ENCODE assay signal across 11 cellular contexts in genomic region chr14:24437736-24438067, GRCh38. TPM values are rescaled to one million over a fixed set of nuclear protein-coding genes. Genes with fewer than 3 reads are reported as not detected.
A peak's percentile ranks its signal among the peaks of the same experiment; 100 is the strongest.
DNase-seq lines count a peak whose midpoint lies in the region; ATAC-seq and TF ChIP-seq lines count a peak whose summit lies in the region.
"Had no signal": no experiment of that assay in that cellular context is flagged by ENCODE, and none has a peak within 500 bp of the region (broad histone marks: within the 10 kb centered on the region; RNA-seq: fewer than 3 reads in every experiment).

No MANE protein-coding gene starts in this region.

- H3K9me3 Mint-ChIP-seq in activated T-helper 1 cell treated with anti-CD3 and anti-CD28 coated beads, Interleukin-12 subunit alpha, Interleukin-12 subunit beta, Interleukin-2, Interleukin-4 antibody, amounts not matched to agents 30 ng/mL and 10 ng/mL and 1 ng/mL, durations not matched to agents 14 hours and 24 hours and 36 hours, result no peaks in the 10 kb centered on the region
- H3K9me3 Mint-ChIP-seq in Caco-2 (ENCODE audit: unreplicated experiment), result no peaks in the 10 kb centered on the region
- H3K9me3 Mint-ChIP-seq: H9 had no signal

- H3K36me3 Mint-ChIP-seq in activated T-helper 1 cell treated with anti-CD3 and anti-CD28 coated beads, Interleukin-12 subunit alpha, Interleukin-12 subunit beta, Interleukin-2, Interleukin-4 antibody, amounts not matched to agents 30 ng/mL and 10 ng/mL and 1 ng/mL, durations not matched to agents 14 hours and 24 hours and 36 hours (ENCODE audit: low read depth), result peaks cover 65% of the 10 kb centered on the region
- peaks cover 58% of the 10 kb centered on the region for H3K36me3 Mint-ChIP-seq in Caco-2 (ENCODE audit: insufficient read depth, unreplicated experiment)

- H3K27ac Mint-ChIP-seq in activated T-helper 1 cell treated with anti-CD3 and anti-CD28 coated beads, Interleukin-12 subunit alpha, Interleukin-12 subunit beta, Interleukin-2, Interleukin-4 antibody, amounts not matched to agents 30 ng/mL and 10 ng/mL and 1 ng/mL, durations not matched to agents 14 hours and 24 hours and 36 hours, result peak overlapping the region; percentile 35
- no peak overlapping the region for H3K27ac Mint-ChIP-seq in Caco-2 (ENCODE audit: unreplicated experiment)

- H3K27me3 Mint-ChIP-seq in activated T-helper 1 cell treated with anti-CD3 and anti-CD28 coated beads, Interleukin-12 subunit alpha, Interleukin-12 subunit beta, Interleukin-2, Interleukin-4 antibody, amounts not matched to agents 30 ng/mL and 10 ng/mL and 1 ng/mL, durations not matched to agents 14 hours and 24 hours and 36 hours (ENCODE audit: insufficient read depth), result no peaks in the 10 kb centered on the region
- no peaks in the 10 kb centered on the region for H3K27me3 Mint-ChIP-seq in Caco-2 (ENCODE audit: insufficient read depth, unreplicated experiment)

- peak overlapping the region; percentile 22 for H3K4me3 ChIP-seq in left ventricle myocardium inferior
- no peak overlapping the region for H3K4me3 ChIP-seq in lower lobe of right lung
- no peak overlapping the region for H3K4me3 ChIP-seq in upper lobe of left lung
- no peak overlapping the region for H3K4me3 ChIP-seq in Caco-2 (ENCODE audit: low read depth, low read length)
- no peak overlapping the region for H3K4me3 ChIP-seq in MG63

- no peak for TF ChIP-seq POLR2A in upper lobe of left lung (IDR thresholded peaks at IDR 0.05)

- H3K36me3 ChIP-seq in left ventricle myocardium inferior (peaks cover 70% of the 10 kb centered on the region), lower lobe of right lung (peaks cover 81% of the 10 kb centered on the region), upper lobe of left lung (peaks cover 26 to 83% (median 58%) of the 10 kb centered on the region in 4 donors), Caco-2 (ENCODE audit: control insufficient read depth, insufficient read depth, low read length) (peaks cover 4% of the 10 kb centered on the region), MG63 (peaks cover 42% of the 10 kb centered on the region)

- no TSS peak for BruUV-seq in Caco-2 (replicated peaks; lab: Mats Ljungman, UMichigan)

- H3K4me3 Mint-ChIP-seq in activated T-helper 1 cell treated with anti-CD3 and anti-CD28 coated beads, Interleukin-12 subunit alpha, Interleukin-12 subunit beta, Interleukin-2, Interleukin-4 antibody, amounts not matched to agents 30 ng/mL and 10 ng/mL and 1 ng/mL, durations not matched to agents 14 hours and 24 hours and 36 hours, result no peak overlapping the region
- H3K4me3 Mint-ChIP-seq in Caco-2 (ENCODE audit: unreplicated experiment), result no peak overlapping the region
- H3K4me3 Mint-ChIP-seq: H9 had no signal

- H3K9me3 ChIP-seq in left ventricle myocardium inferior (replicated peaks) (no peaks in the 10 kb centered on the region), lower lobe of right lung (no peaks in the 10 kb centered on the region), upper lobe of left lung (no peaks in the 10 kb centered on the region), Caco-2 (no peaks in the 10 kb centered on the region), MG63 (no peaks in the 10 kb centered on the region)

- peaks cover 71% of the 10 kb centered on the region for H3K4me1 Mint-ChIP-seq in activated T-helper 1 cell treated with anti-CD3 and anti-CD28 coated beads, Interleukin-12 subunit alpha, Interleukin-12 subunit beta, Interleukin-2, Interleukin-4 antibody, amounts not matched to agents 30 ng/mL and 10 ng/mL and 1 ng/mL, durations not matched to agents 14 hours and 24 hours and 36 hours (ENCODE audit: low read depth)
- H3K4me1 Mint-ChIP-seq in Caco-2 (ENCODE audit: low read depth, unreplicated experiment), result peaks cover 14% of the 10 kb centered on the region

- ATAC-seq in Right ventricle myocardium inferior (no peak), lower lobe of right lung (no peak), upper lobe of left lung (ENCODE audit: low FRiP score in 2 of 2) (no peak)
- ATAC-seq: left lobe of liver had no signal

- WGBS in upper lobe of left lung, 2 donors, result 52 to 74% methylated on average over 2 of the region's 2 CpGs

- CTCF ChIA-PET in Caco-2 (lab: Charles Lee), result interaction anchor here (0.5 to 4.1 kb wide), 3 partner anchors 39 to 105 kb away, joined by 3 to 37 read pairs (median 22); partner anchors contain the start of gene NYNRIN

- no peak for DNase-seq in left ventricle myocardium inferior
- no peak for DNase-seq in Right ventricle myocardium inferior (ENCODE audit: missing footprints)
- DNase-seq in activated T-helper 1 cell treated with anti-CD3 and anti-CD28 coated beads, Interleukin-12 subunit alpha, Interleukin-12 subunit beta, Interleukin-2, Interleukin-4 antibody, amounts not matched to agents 30 ng/mL and 10 ng/mL and 1 ng/mL, durations not matched to agents 14 hours and 24 hours and 36 hours (ENCODE audit: low spot score), result no peak
- no peak for DNase-seq in lower lobe of right lung
- DNase-seq in upper lobe of left lung, result no peak
- no peak for DNase-seq in NCI-H2081 treated with DMSO at 0.1 percent for 48 hours (lab: John Stamatoyannopoulos, UW)
- no peak for DNase-seq in Caco-2
- DNase-seq in MG63, result no peak
- DNase-seq: H9, NCI-H446 had no signal

- intact Hi-C loops in left ventricle myocardium inferior (cut with micrococcal nuclease), result loop anchor here (5.0 kb wide), 1 partner anchor 105 kb away; no protein-coding TSS in a partner anchor
- intact Hi-C loops in Right ventricle myocardium inferior (cut with DNase I), result loop anchor here (2.0 to 10.0 kb wide), 2 partner anchors 195 to 293 kb away; partner anchors contain the start of genes EMC9, PSME2, RNF31 and TINF2
- intact Hi-C loops in activated T-helper 1 cell treated with anti-CD3 and anti-CD28 coated beads, Interleukin-12 subunit alpha, Interleukin-12 subunit beta, Interleukin-2, Interleukin-4 antibody, amounts not matched to agents 30 ng/mL and 10 ng/mL and 1 ng/mL, durations not matched to agents 14 hours and 24 hours and 36 hours (cut with micrococcal nuclease), result loop anchor here (10.0 kb wide), 1 partner anchor 1113 kb away; the partner anchor contains the start of gene PABPN1
- intact Hi-C loops in lower lobe of right lung (cut with DNase I), result loop anchor here (5.0 kb wide), 1 partner anchor 110 kb away; no protein-coding TSS in a partner anchor
- intact Hi-C loops in Caco-2 (cut with micrococcal nuclease; ENCODE audit: unreplicated experiment), result loop anchor here (2.0 kb wide), 1 partner anchor 195 kb away; the partner anchor contains the start of gene TINF2

- TF ChIP-seq CTCF in left ventricle myocardium inferior (IDR thresholded peaks at IDR 0.05; ENCODE audit: borderline replicate concordance) (no peak), lower lobe of right lung (IDR thresholded peaks at IDR 0.05) (no peak), upper lobe of left lung (IDR thresholded peaks at IDR 0.05) (no peak), Caco-2 (IDR thresholded peaks at IDR 0.05; ENCODE audit: insufficient read depth in 1 of 2, low read depth in 1 of 2, low read length in 1 of 2, severe bottlenecking in 1 of 2, unreplicated experiment in 1 of 2) (no peak)

- POLR2A ChIA-PET in Caco-2 (lab: Charles Lee), result interaction anchor here (0.7 kb wide), 1 partner anchor 71 kb away, joined by 3 read pairs; no protein-coding TSS in a partner anchor

- H3K27ac ChIP-seq in left ventricle myocardium inferior (replicated peaks) (peak overlapping the region; percentile 100), lower lobe of right lung (peak overlapping the region; percentile 70), upper lobe of left lung (peak overlapping the region in 3 of 4 donors; percentile 63 to 95 (median 82))

- H3K4me1 ChIP-seq in left ventricle myocardium inferior (peaks cover 79% of the 10 kb centered on the region), lower lobe of right lung (peaks cover 64% of the 10 kb centered on the region), upper lobe of left lung (peaks cover 38 to 63% (median 48%) of the 10 kb centered on the region in 4 donors), Caco-2 (no peaks in the 10 kb centered on the region; the same call in 1 of the 2 replicates)

- no peak for TF ChIP-seq EP300 in upper lobe of left lung (IDR thresholded peaks at IDR 0.05)

- H3K27me3 ChIP-seq in left ventricle myocardium inferior (ENCODE audit: low read depth) (no peaks in the 10 kb centered on the region), lower lobe of right lung (ENCODE audit: low read depth) (no peaks in the 10 kb centered on the region), upper lobe of left lung (no peaks in the 10 kb centered on the region), Caco-2 (replicated peaks; ENCODE audit: control insufficient read depth, insufficient read depth, low read length) (no peaks in the 10 kb centered on the region), MG63 (no peaks in the 10 kb centered on the region)

RNA-seq across cellular contexts. Expression of gene SDR39U1, which starts 4.9 kb away (rescaled TPM):
- total RNA-seq in left ventricle myocardium inferior (74.8 TPM), Right ventricle myocardium inferior (76.6 TPM), lower lobe of right lung (61.6 TPM), upper lobe of left lung (10 to 100 TPM; 34.9 to 88.0 (median 52.6) TPM), Caco-2 (2022) (44.1 and 45.8 TPM in 2 replicates)
- 41.5 and 48.0 TPM in 2 replicates for total RNA-seq in activated T-helper 1 cell treated with anti-CD3 and anti-CD28 coated beads, Interleukin-12 subunit alpha, Interleukin-12 subunit beta, Interleukin-2, Interleukin-4 antibody, amounts not matched to agents 30 ng/mL and 10 ng/mL and 1 ng/mL, durations not matched to agents 14 hours and 24 hours and 36 hours
- 16.8 and 32.0 TPM in 2 replicates for total RNA-seq in MG63 (2014; rRNA removed; shearing (Covaris generic); ENCODE audit: low replicate concordance)

RNA-seq across cellular contexts. Expression of gene KHNYN, which starts 7.9 kb away (rescaled TPM):
- total RNA-seq in left ventricle myocardium inferior, result 20.5 TPM
- total RNA-seq in Right ventricle myocardium inferior, result 23.3 TPM
- total RNA-seq in activated T-helper 1 cell treated with anti-CD3 and anti-CD28 coated beads, Interleukin-12 subunit alpha, Interleukin-12 subunit beta, Interleukin-2, Interleukin-4 antibody, amounts not matched to agents 30 ng/mL and 10 ng/mL and 1 ng/mL, durations not matched to agents 14 hours and 24 hours and 36 hours, result 65.9 and 72.0 TPM in 2 replicates
- 61.4 TPM for total RNA-seq in lower lobe of right lung
- total RNA-seq in upper lobe of left lung, result 100 to 1,000 TPM in 1 of 6 donors, 10 to 100 TPM in 5; 43.9 to 136 (median 66.4) TPM
- 50.0 and 50.5 TPM in 2 replicates for total RNA-seq in Caco-2 (2022)
- total RNA-seq in MG63 (2014; rRNA removed; shearing (Covaris generic); ENCODE audit: low replicate concordance), result 19.1 and 30.7 TPM in 2 replicates

RNA-seq across cellular contexts. Expression of gene CBLN3, which starts 8.2 kb away (rescaled TPM):
- total RNA-seq in left ventricle myocardium inferior, result 0.55 TPM
- total RNA-seq in Right ventricle myocardium inferior, result 1.1 TPM
- 5.2 and 5.5 TPM in 2 replicates for total RNA-seq in activated T-helper 1 cell treated with anti-CD3 and anti-CD28 coated beads, Interleukin-12 subunit alpha, Interleukin-12 subunit beta, Interleukin-2, Interleukin-4 antibody, amounts not matched to agents 30 ng/mL and 10 ng/mL and 1 ng/mL, durations not matched to agents 14 hours and 24 hours and 36 hours
- 2.3 TPM for total RNA-seq in lower lobe of right lung
- total RNA-seq in upper lobe of left lung, result 1 to 10 TPM; 1.1 to 4.2 (median 3.1) TPM
- 1.1 and 1.4 TPM in 2 replicates for total RNA-seq in Caco-2 (2022)
- total RNA-seq in MG63 (2014; rRNA removed; shearing (Covaris generic); ENCODE audit: low replicate concordance), result 2.0 TPM in 1 of 2 replicates, not detected in the other

RNA-seq across cellular contexts. Expression of gene NYNRIN, which starts 38.9 kb away (rescaled TPM):
- total RNA-seq in left ventricle myocardium inferior, result 8.0 TPM
- total RNA-seq in Right ventricle myocardium inferior, result 9.5 TPM
- 0.02 TPM in 1 of 2 replicates, not detected in the other for total RNA-seq in activated T-helper 1 cell treated with anti-CD3 and anti-CD28 coated beads, Interleukin-12 subunit alpha, Interleukin-12 subunit beta, Interleukin-2, Interleukin-4 antibody, amounts not matched to agents 30 ng/mL and 10 ng/mL and 1 ng/mL, durations not matched to agents 14 hours and 24 hours and 36 hours
- total RNA-seq in lower lobe of right lung, result 17.9 TPM
- 10 to 100 TPM in 5 of 6 donors, 1 to 10 TPM in 1; 5.5 to 18.7 (median 14.4) TPM for total RNA-seq in upper lobe of left lung
- total RNA-seq in Caco-2 (2022), result 5.9 and 6.1 TPM in 2 replicates
- total RNA-seq in MG63 (2014; rRNA removed; shearing (Covaris generic); ENCODE audit: low replicate concordance), result 0.30 TPM in 1 of 2 replicates, not detected in the other
